26 cellular contexts compared by ENCODE assay signal in genomic region chr5:142667808-142668207, GRCh38. TPM values are rescaled to one million over a fixed set of nuclear protein-coding genes. Genes with fewer than 3 reads are reported as not detected.
"Had no signal": no experiment of that assay in that cellular context is flagged by ENCODE, and none has a peak within 500 bp of the region (broad histone marks: within the 10 kb centered on the region; RNA-seq: fewer than 3 reads in every experiment).

No MANE protein-coding gene starts in this region.

- H3K4me3 ChIP-seq: esophagus muscularis mucosa, heart left ventricle, lung, ovary, psoas muscle, right atrium auricular region, spleen, testis, uterus had no signal

- H3K27ac ChIP-seq: esophagus muscularis mucosa, heart left ventricle, neutrophil, ovary, psoas muscle, spleen, testis, uterus had no signal

- H3K9me3 Mint-ChIP-seq: activated CD4-positive, alpha-beta memory T cell treated with anti-CD3 and anti-CD28 coated beads, Interleukin-2, amount 10 ng/mL, durations not matched to agents 7 days and 5 days; activated naive CD8-positive, alpha-beta T cell treated with anti-CD3 and anti-CD28 coated beads, Interleukin-2, amount 50 U/mL, for 24 hours; activated T-helper 1 cell treated with anti-CD3 and anti-CD28 coated beads, Interleukin-12 subunit alpha, Interleukin-12 subunit beta, Interleukin-2, Interleukin-4 antibody, amounts not matched to agents 30 ng/mL and 10 ng/mL and 1 ng/mL, durations not matched to agents 14 hours and 24 hours and 36 hours; dendritic cell treated with granulocyte-macrophage colony-stimulating factor and Interleukin-4, amounts not matched to agents 40 ng/mL and 50 ng/mL, for 4 days; natural killer cell had no signal

- H3K27me3 ChIP-seq: esophagus muscularis mucosa, heart left ventricle, ovary, right atrium auricular region, spleen, testis, uterus had no signal

- H3K4me3 Mint-ChIP-seq: activated CD4-positive, alpha-beta memory T cell treated with anti-CD3 and anti-CD28 coated beads, Interleukin-2, amount 10 ng/mL, durations not matched to agents 7 days and 5 days; activated naive CD8-positive, alpha-beta T cell treated with anti-CD3 and anti-CD28 coated beads, Interleukin-2, amount 50 U/mL, for 24 hours; activated T-helper 1 cell treated with anti-CD3 and anti-CD28 coated beads, Interleukin-12 subunit alpha, Interleukin-12 subunit beta, Interleukin-2, Interleukin-4 antibody, amounts not matched to agents 30 ng/mL and 10 ng/mL and 1 ng/mL, durations not matched to agents 14 hours and 24 hours and 36 hours; dendritic cell treated with granulocyte-macrophage colony-stimulating factor and Interleukin-4, amounts not matched to agents 40 ng/mL and 50 ng/mL, for 4 days; natural killer cell; T-helper 17 cell had no signal

- H3K4me1 ChIP-seq: psoas muscle, testis, uterus had no signal

- H3K36me3 Mint-ChIP-seq: natural killer cell had no signal

- ATAC-seq: activated naive CD8-positive, alpha-beta T cell treated with anti-CD3 and anti-CD28 coated beads, Interleukin-2, amount 50 U/mL, for 24 hours; heart left ventricle; left lobe of liver; natural killer cell; psoas muscle; T-helper 17 cell had no signal

- DNase-seq: activated CD4-positive, alpha-beta memory T cell treated with anti-CD3 and anti-CD28 coated beads, Interleukin-2, amount 10 ng/mL, durations not matched to agents 7 days and 5 days; activated CD4-positive, alpha-beta T cell treated with anti-CD3 and anti-CD28 coated beads for 48 hours; activated gamma-delta T cell; activated naive CD4-positive, alpha-beta T cell treated with anti-CD3 and anti-CD28 coated beads, Interleukin-2, amount 50 U/mL, for 16 hours; activated naive CD8-positive, alpha-beta T cell treated with anti-CD3 and anti-CD28 coated beads, Interleukin-2, amount 50 U/mL, for 24 hours; caudate nucleus; effector CD4-positive, alpha-beta T cell; heart left ventricle; midbrain; natural killer cell; ovary; psoas muscle; spleen; stimulated activated CD4-positive, alpha-beta T cell treated with anti-CD3 and anti-CD28 coated beads, Interleukin-4, amount 100 ng/mL, for 1 hour; stimulated activated naive CD4-positive, alpha-beta T cell; T-helper 17 cell; testis; trophoblast cell; uterus had no signal

- H3K4me1 Mint-ChIP-seq: activated CD4-positive, alpha-beta memory T cell treated with anti-CD3 and anti-CD28 coated beads, Interleukin-2, amount 10 ng/mL, durations not matched to agents 7 days and 5 days; activated naive CD8-positive, alpha-beta T cell treated with anti-CD3 and anti-CD28 coated beads, Interleukin-2, amount 50 U/mL, for 24 hours; natural killer cell had no signal

- H3K27ac Mint-ChIP-seq: activated CD4-positive, alpha-beta memory T cell treated with anti-CD3 and anti-CD28 coated beads, Interleukin-2, amount 10 ng/mL, durations not matched to agents 7 days and 5 days; activated naive CD8-positive, alpha-beta T cell treated with anti-CD3 and anti-CD28 coated beads, Interleukin-2, amount 50 U/mL, for 24 hours; activated T-helper 1 cell treated with anti-CD3 and anti-CD28 coated beads, Interleukin-12 subunit alpha, Interleukin-12 subunit beta, Interleukin-2, Interleukin-4 antibody, amounts not matched to agents 30 ng/mL and 10 ng/mL and 1 ng/mL, durations not matched to agents 14 hours and 24 hours and 36 hours; dendritic cell treated with granulocyte-macrophage colony-stimulating factor and Interleukin-4, amounts not matched to agents 40 ng/mL and 50 ng/mL, for 4 days; natural killer cell; T-helper 17 cell had no signal

- H3K9me3 ChIP-seq: esophagus muscularis mucosa, heart left ventricle, neutrophil, ovary, psoas muscle, right atrium auricular region, spleen, testis, uterus had no signal

- H3K36me3 ChIP-seq: neutrophil, ovary, right atrium auricular region, spleen, uterus had no signal

RNA-seq across cellular contexts. Expression of gene FGF1, which starts 18.1 kb away (rescaled TPM):
- total RNA-seq: activated CD4-positive, alpha-beta memory T cell treated with anti-CD3 and anti-CD28 coated beads, Interleukin-2, amount 10 ng/mL, durations not matched to agents 7 days and 5 days; natural killer cell; T-helper 17 cell had no signal
